Comparison of ENCODE assay signal across 9 cellular contexts in genomic region chr5:53030828-53031425, GRCh38. TPM values are rescaled to one million over a fixed set of nuclear protein-coding genes. Genes with fewer than 3 reads are reported as not detected.
DNase-seq lines count a peak whose midpoint lies in the region; ATAC-seq and TF ChIP-seq lines count a peak whose summit lies in the region.
"Had no signal": no experiment of that assay in that cellular context is flagged by ENCODE, and none has a peak within 500 bp of the region (broad histone marks: within the 10 kb centered on the region; RNA-seq: fewer than 3 reads in every experiment).

No MANE protein-coding gene starts in this region.

- TF ChIP-seq CTCF in adrenal gland (IDR thresholded peaks at IDR 0.05) = no peak

- no peaks in the 10 kb centered on the region for H3K27me3 ChIP-seq in BLaER1 treated with 17β-estradiol and CSF1 and Interleukin-3, amounts not matched to agents 10 nM and 100 nM
- H3K27me3 ChIP-seq in HUES6 (ENCODE audit: control insufficient read depth, insufficient read depth, low read length) = no peaks in the 10 kb centered on the region
- no peaks in the 10 kb centered on the region for H3K27me3 ChIP-seq in adrenal gland

- no peak for ATAC-seq in GM18868 (IDR thresholded peaks at IDR 0.05; ENCODE audit: unreplicated experiment)
- no peak for ATAC-seq in HG03045 (IDR thresholded peaks at IDR 0.05; ENCODE audit: unreplicated experiment)

- intact Hi-C loops in adrenal gland (cut with DNase I) = no loop called here

- no peak for DNase-seq in adrenal gland
- no peak for DNase-seq in NCI-H526 (lab: John Stamatoyannopoulos, UW)
- no peak for DNase-seq in NCI-H2029 (lab: John Stamatoyannopoulos, UW)
- DNase-seq: naive B cell had no signal

- no peak overlapping the region for H3K4me3 ChIP-seq in BLaER1 treated with 17β-estradiol and CSF1 and Interleukin-3, amounts not matched to agents 10 nM and 100 nM
- no peak overlapping the region for H3K4me3 ChIP-seq in HUES6 (ENCODE audit: low read depth, low read length)
- no peak overlapping the region for H3K4me3 ChIP-seq in adrenal gland
- H3K4me3 ChIP-seq in mesodermal cell (ENCODE audit: extremely low read depth, insufficient read depth, low read length, poor library complexity, severe bottlenecking) = no peak overlapping the region

- peak overlapping the region in 4 of 11 experiments; percentile 12 to 65 (median 37); a peak in 6 of 22 replicates for H3K9ac ChIP-seq in BLaER1 treated with 17β-estradiol and CSF1 and Interleukin-3, amounts not matched to agents 10 nM and 100 nM
- H3K9ac ChIP-seq in HUES6 (ENCODE audit: low read length) = no peak overlapping the region

- peaks cover 5 to 78% (median 42%) of the 10 kb centered on the region in 10 experiments; a peak in 18 of 20 replicates for H3K4me1 ChIP-seq in BLaER1 treated with 17β-estradiol and CSF1 and Interleukin-3, amounts not matched to agents 10 nM and 100 nM
- H3K4me1 ChIP-seq in HUES6 (ENCODE audit: control insufficient read depth, insufficient read depth, low read length) (0 out of 2 replicates have a peak, but pooled peaks cover 4% of the 10 kb centered on the region), adrenal gland (replicated peaks in 1 of 2) (peaks cover 8 to 37% of the 10 kb centered on the region in 2 donors), mesodermal cell (ENCODE audit: control insufficient read depth, insufficient read depth, low read length, poor library complexity, severe bottlenecking) (peaks cover 39% of the 10 kb centered on the region)

- no peak for TF ChIP-seq POLR2A in adrenal gland (IDR thresholded peaks at IDR 0.05)

- peak overlapping the region in 8 of 11 experiments; percentile 41 to 72 (median 61); a peak in 13 of 22 replicates for H3K4me2 ChIP-seq in BLaER1 treated with 17β-estradiol and CSF1 and Interleukin-3, amounts not matched to agents 10 nM and 100 nM

- H3K27ac ChIP-seq in BLaER1 treated with 17β-estradiol and CSF1 and Interleukin-3, amounts not matched to agents 10 nM and 100 nM = peak overlapping the region in 10 of 11 experiments; percentile 38 to 83 (median 66); a peak in 19 of 22 replicates
- H3K27ac ChIP-seq in HUES6 (ENCODE audit: low read depth, low read length) (peak overlapping the region; percentile 58; the same call in 1 of the 2 replicates), adrenal gland (peak overlapping the region in 4 of 5 donors; percentile 40 to 87 (median 69)), mesodermal cell (ENCODE audit: low read depth, low read length, severe bottlenecking) (peak overlapping the region; percentile 87)

- 38 to 55% (median 47%) methylated on average over 2 of the region's 2 CpGs for WGBS in adrenal gland, 4 donors
- 93 to 100% methylated on average over 1 to 2 of the region's 2 CpGs for WGBS in mesodermal cell (ENCODE audit: insufficient coverage in 2 of 2), 2 experiments

- no peaks in the 10 kb centered on the region for H4K20me1 ChIP-seq in BLaER1 treated with 17β-estradiol and CSF1 and Interleukin-3, amounts not matched to agents 10 nM and 100 nM

- H3K36me3 ChIP-seq in BLaER1 treated with 17β-estradiol and CSF1 and Interleukin-3, amounts not matched to agents 10 nM and 100 nM = no peaks in the 10 kb centered on the region
- H3K36me3 ChIP-seq in HUES6 (ENCODE audit: control insufficient read depth, insufficient read depth, low read length) (no peaks in the 10 kb centered on the region), adrenal gland (replicated peaks in 1 of 2) (no peaks in the 10 kb centered on the region), mesodermal cell (ENCODE audit: control insufficient read depth, insufficient read depth, low read length) (peaks cover 28% of the 10 kb centered on the region)

- no peaks in the 10 kb centered on the region for H3K9me3 ChIP-seq in BLaER1 treated with 17β-estradiol and CSF1 and Interleukin-3, amounts not matched to agents 10 nM and 100 nM (replicated peaks in 1 of 11)
- H3K9me3 ChIP-seq in HUES6 (ENCODE audit: control insufficient read depth, insufficient read depth, low read depth, low read length) = no peaks in the 10 kb centered on the region
- H3K9me3 ChIP-seq in adrenal gland (replicated peaks in 1 of 3) = no peaks in the 10 kb centered on the region
- H3K9me3 ChIP-seq in mesodermal cell (ENCODE audit: control insufficient read depth, low read length) = no peaks in the 10 kb centered on the region

RNA-seq across cellular contexts. Expression of gene ITGA2, which starts 41.8 kb away (rescaled TPM):
- 100 to 1,000 TPM in 1 of 8 donors, 10 to 100 TPM in 7; 16.9 to 127 (median 21.8) TPM for total RNA-seq in adrenal gland
- 10 to 100 TPM in 1 of 3 donors, 1 to 10 TPM in 2; 1.8 to 14.5 (median 2.3) TPM for polyA plus RNA-seq in adrenal gland
- 21.7 TPM for polyA plus RNA-seq in mesodermal cell (2013, experiment 1 of 2)
- 22.0 TPM for polyA plus RNA-seq in mesodermal cell (2013, experiment 2 of 2)
